Comparison of ENCODE assay signal across 17 cellular contexts in genomic region chr21:41479686-41480085, GRCh38. TPM values are rescaled to one million over a fixed set of nuclear protein-coding genes. Genes with fewer than 3 reads are reported as not detected.
DNase-seq lines count a peak whose midpoint lies in the region; ATAC-seq and TF ChIP-seq lines count a peak whose summit lies in the region.
"Had no signal": no experiment of that assay in that cellular context is flagged by ENCODE, and none has a peak within 500 bp of the region (broad histone marks: within the 10 kb centered on the region; RNA-seq: fewer than 3 reads in every experiment).

No MANE protein-coding gene starts in this region.

- DNase-seq in H7 (peak; percentile 57), mucosa of descending colon (no peak), type B pancreatic cell (ENCODE audit: extremely low spot score, unreplicated experiment) (no peak), chondrocyte (ENCODE audit: low spot score) (no peak), T-helper 2 cell (no peak)
- DNase-seq: CD4-positive, alpha-beta T cell; DMS153; GF-D8; NCI-H1092 treated with DMSO at 0.1 percent for 48 hours; NCI-H146; NCI-H2081 treated with DMSO at 0.1 percent for 48 hours; NCI-H524 treated with DMSO at 0.1 percent for 48 hours; SJCRH30 had no signal

- H3K27me3 ChIP-seq in H7 (ENCODE audit: control insufficient read depth, insufficient read depth, low read length) (no peaks in the 10 kb centered on the region), duodenal mucosa (ENCODE audit: control insufficient read depth in 1 of 2, insufficient read depth in 2 of 2, low read length in 2 of 2) (no peaks in the 10 kb centered on the region)

- H3K9me3 ChIP-seq in duodenal mucosa (ENCODE audit: control insufficient read depth in 1 of 2, low read length in 2 of 2) = no peaks in the 10 kb centered on the region
- no peaks in the 10 kb centered on the region for H3K9me3 ChIP-seq in mucosa of descending colon
- H3K9me3 ChIP-seq: A549, SJCRH30 had no signal

- H3K27ac ChIP-seq in duodenal mucosa (ENCODE audit: low read depth, low read length) = peak overlapping the region; percentile 46
- H3K27ac ChIP-seq: A549, SJCRH30 had no signal

- H3K9ac ChIP-seq in duodenal mucosa (ENCODE audit: low read depth in 1 of 2, low read length in 2 of 2) = no peak overlapping the region

- H3K36me3 Mint-ChIP-seq in type B pancreatic cell (no peaks in the 10 kb centered on the region), chondrocyte (ENCODE audit: low read depth) (no peaks in the 10 kb centered on the region)

- peaks cover 51 to 61% of the 10 kb centered on the region in 2 donors for H3K4me1 ChIP-seq in duodenal mucosa (ENCODE audit: control insufficient read depth in 1 of 2, insufficient read depth in 2 of 2, low read length in 2 of 2)
- peaks cover 27% of the 10 kb centered on the region for H3K4me1 ChIP-seq in mucosa of descending colon (ENCODE audit: low read depth)
- H3K4me1 ChIP-seq: A549, SJCRH30 had no signal

- H3K4me1 Mint-ChIP-seq in type B pancreatic cell (ENCODE audit: unreplicated experiment) (peaks cover 37% of the 10 kb centered on the region), chondrocyte (ENCODE audit: low read depth) (peaks cover 38% of the 10 kb centered on the region)

- peak; percentile 1 for ATAC-seq in mucosa of descending colon
- no peak for ATAC-seq in GM18520 (IDR thresholded peaks at IDR 0.05; ENCODE audit: unreplicated experiment)
- ATAC-seq: A549, K562 had no signal

- TF ChIP-seq CTCF in mucosa of descending colon (IDR thresholded peaks at IDR 0.05) = no peak
- TF ChIP-seq CTCF in type B pancreatic cell (conservative IDR thresholded peaks at IDR 0.05) = no peak
- TF ChIP-seq CTCF in chondrocyte (IDR thresholded peaks at IDR 0.05) = no peak

- H3K4me3 Mint-ChIP-seq in type B pancreatic cell = no peak overlapping the region
- no peak overlapping the region for H3K4me3 Mint-ChIP-seq in chondrocyte (ENCODE audit: unreplicated experiment)
- H3K4me3 Mint-ChIP-seq: CD4-positive, alpha-beta T cell had no signal

- H3K4me3 ChIP-seq in H7 (ENCODE audit: insufficient read depth, low read depth, low read length) (no peak overlapping the region), duodenal mucosa (ENCODE audit: low read depth in 1 of 2, low read length in 2 of 2) (no peak overlapping the region), mucosa of descending colon (no peak overlapping the region)
- H3K4me3 ChIP-seq: A549, K562, SJCRH30 had no signal

- H3K27me3 Mint-ChIP-seq in type B pancreatic cell = no peaks in the 10 kb centered on the region
- no peaks in the 10 kb centered on the region for H3K27me3 Mint-ChIP-seq in chondrocyte (ENCODE audit: low read depth)

- intact Hi-C loops in mucosa of descending colon (cut with DNase I, micrococcal nuclease) = no loop called here

- H3K27ac Mint-ChIP-seq in type B pancreatic cell = peak overlapping the region; percentile 46
- H3K27ac Mint-ChIP-seq in chondrocyte (ENCODE audit: unreplicated experiment) = no peak overlapping the region
- H3K27ac Mint-ChIP-seq: CD4-positive, alpha-beta T cell had no signal

- H3K36me3 ChIP-seq in H7 (replicated peaks; ENCODE audit: control insufficient read depth, insufficient read depth, low read length) = no peaks in the 10 kb centered on the region
- H3K36me3 ChIP-seq in duodenal mucosa (ENCODE audit: control insufficient read depth in 1 of 2, insufficient read depth in 2 of 2, low read length in 2 of 2) = peaks cover 24 to 66% of the 10 kb centered on the region in 2 donors
- H3K36me3 ChIP-seq in mucosa of descending colon (ENCODE audit: low read depth) = peaks cover 4% of the 10 kb centered on the region
- H3K36me3 ChIP-seq: SJCRH30 had no signal

- H3K9me3 Mint-ChIP-seq in type B pancreatic cell (no peaks in the 10 kb centered on the region), chondrocyte (ENCODE audit: low read depth) (no peaks in the 10 kb centered on the region)
- H3K9me3 Mint-ChIP-seq: CD4-positive, alpha-beta T cell had no signal

RNA-seq across cellular contexts. Expression of gene TMPRSS2, which starts 28.3 kb away (rescaled TPM):
- total RNA-seq in H7 (2014; rRNA removed; shearing (Covaris generic)) = 2.6 and 3.0 TPM in 2 replicates
- total RNA-seq in mucosa of descending colon = 100 to 1,000 TPM; 283 to 624 (median 566) TPM
- total RNA-seq in type B pancreatic cell (ENCODE audit: low replicate concordance) = 82.1 and 91.7 TPM in 2 replicates
- 0.12 TPM in 1 of 3 replicates, not detected in the others for total RNA-seq in chondrocyte
- total RNA-seq: CD4-positive, alpha-beta T cell; SJCRH30 had no signal

RNA-seq across cellular contexts. Expression of gene MX1, which starts 53.6 kb away (rescaled TPM):
- 1.6 and 3.9 TPM in 2 replicates for total RNA-seq in H7 (2014; rRNA removed; shearing (Covaris generic))
- total RNA-seq in mucosa of descending colon (10 to 100 TPM; 30.7 to 78.5 (median 31.2) TPM), type B pancreatic cell (ENCODE audit: low replicate concordance) (9.8 and 34.8 TPM in 2 replicates), chondrocyte (1.2 to 2.6 TPM (median 2.1 TPM) in 3 replicates)
- total RNA-seq: SJCRH30 had no signal

Comparison
In these comparisons a context has a peak if more than half of its experiments do, and no peak if none do; other contexts are left out.
1. RNA of gene TMPRSS2, which starts 28.3 kb away (total RNA-seq): 283 to 624 TPM in mucosa of descending colon and 82.1 to 91.7 TPM in type B pancreatic cell; 2.6 to 3.0 TPM in H7 and 0.12 TPM in chondrocyte; every median in the first group is over 10 times any median in the second.